In genomic region chr5:1494780-1495524, GRCh38 we compare ENCODE assay signal across 8 cellular contexts. TPM values are rescaled to one million over a fixed set of nuclear protein-coding genes. Genes with fewer than 3 reads are reported as not detected.
DNase-seq lines count a peak whose midpoint lies in the region; ATAC-seq and TF ChIP-seq lines count a peak whose summit lies in the region.

No MANE protein-coding gene starts in this region.

- H3K4me3 ChIP-seq in esophagus muscularis mucosa = no peak overlapping the region

- H3K4me1 ChIP-seq in esophagus muscularis mucosa = peaks cover 2 to 21% (median 10%) of the 10 kb centered on the region in 4 donors

- H3K9me3 ChIP-seq in esophagus muscularis mucosa = no peaks in the 10 kb centered on the region

- TF ChIP-seq POLR2A in esophagus muscularis mucosa (IDR thresholded peaks at IDR 0.05; ENCODE audit: low read depth) = no peak

- no peak for TF ChIP-seq EP300 in esophagus muscularis mucosa (IDR thresholded peaks at IDR 0.05)

- WGBS in esophagus muscularis mucosa = 88% methylated on average over 36 of the region's 50 CpGs

- TF ChIP-seq CTCF in GM10266 (IDR thresholded peaks at IDR 0.05; ENCODE audit: control insufficient read depth, insufficient read depth, low read depth, missing control alignments) (peak; percentile 56), esophagus muscularis mucosa (IDR thresholded peaks at IDR 0.05) (no peak)

- intact Hi-C loops in cardiac septum (cut with DNase I) = no loop called here
- intact Hi-C loops in esophagus muscularis mucosa (cut with DNase I) = no loop called here

- ATAC-seq in GM21447 (IDR thresholded peaks at IDR 0.05; ENCODE audit: unreplicated experiment) = peak; percentile 32

- no peaks in the 10 kb centered on the region for H3K27me3 ChIP-seq in esophagus muscularis mucosa

- H3K36me3 ChIP-seq in esophagus muscularis mucosa = peaks cover 7 to 59% (median 51%) of the 10 kb centered on the region in 4 donors

- peak; percentile 70 for DNase-seq in GM10266 (ENCODE audit: extremely low spot score)
- DNase-seq in Kasumi-1 (lab: John Stamatoyannopoulos, UW) = peak; percentile 59 to 76
- peak; percentile 92 for DNase-seq in cardiac septum (ENCODE audit: low spot score)
- no peak for DNase-seq in activated CD4-positive, CD25-positive, alpha-beta regulatory T cell treated with anti-CD3 and anti-CD28 coated beads, Interleukin-2, amount 50 U/mL, for 72 hours
- DNase-seq in esophagus muscularis mucosa (ENCODE audit: extremely low spot score) = no peak
- no peak for DNase-seq in NCI-H345 (lab: John Stamatoyannopoulos, UW)
- no peak for DNase-seq in caudate nucleus (lab: John Stamatoyannopoulos, UW)

- H3K27ac ChIP-seq in esophagus muscularis mucosa (replicated peaks in 1 of 4) = no peak overlapping the region
- H3K27ac ChIP-seq in caudate nucleus (ENCODE audit: low read depth, low read length) = no peak overlapping the region

RNA-seq across cellular contexts. Expression of gene LPCAT1, which starts 28.8 kb away (rescaled TPM):
- total RNA-seq in cardiac septum = 14.7 TPM
- total RNA-seq in esophagus muscularis mucosa = 10 to 100 TPM; 22.5 to 51.7 (median 35.0) TPM

RNA-seq across cellular contexts. Expression of gene SLC6A3, which starts 49.7 kb away (rescaled TPM):
- total RNA-seq in cardiac septum = 0.19 TPM
- under 1 TPM in 1 of 4 donors, not detected in 3; 0.06 TPM for total RNA-seq in esophagus muscularis mucosa

Comparison
In these comparisons a context has a peak if more than half of its experiments do, and no peak if none do; other contexts are left out.
1. DNase-seq: peak in GM10266 (single experiment), Kasumi-1 (2 of 2) and cardiac septum (single experiment); none in activated CD4-positive, CD25-positive, alpha-beta regulatory T cell treated with anti-CD3 and anti-CD28 coated beads, Interleukin-2, amount 50 U/mL, for 72 hours (single experiment), esophagus muscularis mucosa (single experiment), NCI-H345 (single experiment) and caudate nucleus (0 of 61).